ENCODE assay signal across 8 cellular contexts in genomic region chrY:14524246-14525180, GRCh38. TPM values are rescaled to one million over a fixed set of nuclear protein-coding genes. Genes with fewer than 3 reads are reported as not detected.
DNase-seq lines count a peak whose midpoint lies in the region; ATAC-seq and TF ChIP-seq lines count a peak whose summit lies in the region.

Gene NLGN4Y (plus strand): TSS chrY:14524529. CDS start chrY:14622120, 97,591 bp downstream.

- no peak for TF ChIP-seq CTCF in GM13976 (IDR thresholded peaks at IDR 0.05; ENCODE audit: borderline replicate concordance, control extremely low read depth, extremely low read depth, insufficient read depth, missing control alignments)

- no peaks in the 10 kb centered on the region for H3K9me3 ChIP-seq in mesodermal cell (ENCODE audit: control insufficient read depth, low read length)

- H3K4me3 ChIP-seq in mesodermal cell (ENCODE audit: extremely low read depth, insufficient read depth, low read length, poor library complexity, severe bottlenecking), result peak within 1 kb of the TSS; percentile 54

- peak within 1 kb of the TSS; percentile 53 for H3K27ac ChIP-seq in mesodermal cell (ENCODE audit: low read depth, low read length, severe bottlenecking)

- no peaks in the 10 kb centered on the region for H3K4me1 ChIP-seq in mesodermal cell (ENCODE audit: control insufficient read depth, insufficient read depth, low read length, poor library complexity, severe bottlenecking)

- 0% methylated on average over 26 of the region's 64 CpGs; no CpG with 5 or more reads in 1 of the 2 experiments for WGBS in mesodermal cell (ENCODE audit: insufficient coverage in 2 of 2), 2 experiments

- DNase-seq in GM13976 (ENCODE audit: low spot score) (peak; percentile 19), amniotic epithelial cell (ENCODE audit: low read depth) (peak; percentile 11), NOMO-1 treated with DMSO at 0.1 percent for 48 hours (lab: John Stamatoyannopoulos, UW; ENCODE audit: unreplicated experiment) (no peak), epidermal melanocyte (ENCODE audit: insufficient read length, low spot score) (no peak), DMS 273 (lab: John Stamatoyannopoulos, UW; ENCODE audit: unreplicated experiment) (no peak)

- ATAC-seq in HG03432 (IDR thresholded peaks at IDR 0.05; ENCODE audit: unreplicated experiment) (peak; percentile 80), HG03097 (IDR thresholded peaks at IDR 0.05; ENCODE audit: low FRiP score, unreplicated experiment) (no peak)

- in situ Hi-C loops in GM13976 (cut with MboI; ENCODE audit: low sequenced_read_pairs, unreplicated experiment), result no loop called here

- no peaks in the 10 kb centered on the region for H3K36me3 ChIP-seq in mesodermal cell (ENCODE audit: control insufficient read depth, insufficient read depth, low read length)

RNA-seq across cellular contexts. Expression of gene NLGN4Y, which starts in this region (rescaled TPM):
- polyA plus RNA-seq in mesodermal cell (2013, experiment 1 of 2), result 23.1 TPM
- polyA plus RNA-seq in mesodermal cell (2013, experiment 2 of 2), result 24.8 TPM

Comparison
In these comparisons a context has a peak if more than half of its experiments do, and no peak if none do; other contexts are left out.
1. DNase-seq: peak in GM13976 (single experiment) and amniotic epithelial cell (single experiment); none in NOMO-1 treated with DMSO at 0.1 percent for 48 hours (single experiment), epidermal melanocyte (single experiment) and DMS 273 (single experiment).